In genomic region chr1:42181687-42182086, GRCh38 we compare ENCODE assay signal across 1 cellular context.
TF ChIP-seq lines count a peak whose summit lies in the region.

No MANE protein-coding gene starts in this region.

TF ChIP-seq in GM12878, 131 proteins besides CTCF, POLR2A, EP300 and RAD21:
- peak; percentile 13 for TF ChIP-seq BCL3 (IDR thresholded peaks at IDR 0.05; ENCODE audit: borderline replicate concordance, insufficient read depth, low read depth, low read length, poor library complexity, severe bottlenecking)
- no peak for TF ChIP-seq ZNF24 (IDR thresholded peaks at IDR 0.05)
